24 cellular contexts compared by ENCODE assay signal in genomic region chr15:98774756-98775497, GRCh38.
A peak's percentile ranks its signal among the peaks of the same experiment; 100 is the strongest.
DNase-seq lines count a peak whose midpoint lies in the region; ATAC-seq, FAIRE-seq and TF ChIP-seq lines count a peak whose summit lies in the region.
"Had no signal": no experiment of that assay in that cellular context is flagged by ENCODE, and none has a peak within 500 bp of the region (broad histone marks: within the 10 kb centered on the region; RNA-seq: fewer than 3 reads in every experiment).

No MANE protein-coding gene starts in this region.

- peak; percentile 16 for DNase-seq in NCI-H748 (lab: John Stamatoyannopoulos, UW; ENCODE audit: unreplicated experiment)
- DNase-seq in NCI-H748 treated with DMSO at 0.1 percent for 48 hours (lab: John Stamatoyannopoulos, UW), result no peak
- peak; percentile 38 for DNase-seq in MCF 10A (ENCODE audit: unreplicated experiment)
- DNase-seq in kidney, result no peak
- peak; percentile 64 for DNase-seq in ureter (ENCODE audit: low spot score)
- DNase-seq: activated naive CD4-positive, alpha-beta T cell treated with anti-CD3 and anti-CD28 coated beads for 36 hours; activated T-cell treated with anti-CD3 and anti-CD28 coated beads, Interleukin-2, amount 50 U/mL, for 4 hours; anterior cingulate cortex; BE2C; glutamatergic neuron; HFFc6; left ventricle myocardium inferior; MV-4-11; NCI-H2029 treated with DMSO at 0.1 percent for 48 hours; NCI-H446 had no signal

- no peaks in the 10 kb centered on the region for H3K4me1 Mint-ChIP-seq in MCF 10A (ENCODE audit: insufficient read depth, unreplicated experiment)

- no peaks in the 10 kb centered on the region for H3K36me3 Mint-ChIP-seq in MCF 10A (ENCODE audit: insufficient read depth, unreplicated experiment)

- H3K4me3 Mint-ChIP-seq in MCF 10A (ENCODE audit: unreplicated experiment), result no peak overlapping the region
- H3K4me3 Mint-ChIP-seq: activated naive CD4-positive, alpha-beta T cell treated with anti-CD3 and anti-CD28 coated beads for 36 hours; activated T-cell treated with anti-CD3 and anti-CD28 coated beads, Interleukin-2, amount 50 U/mL, for 4 hours; central memory CD8-positive, alpha-beta T cell; HFFc6; neural progenitor cell had no signal

- FAIRE-seq in kidney (lab: Jason Lieb, UNC), result no peak
- FAIRE-seq: D721Med, GM18507, urothelium cell line had no signal

- H3K27ac Mint-ChIP-seq in MCF 10A (ENCODE audit: low read depth, unreplicated experiment), result no peak overlapping the region
- H3K27ac Mint-ChIP-seq: activated naive CD4-positive, alpha-beta T cell treated with anti-CD3 and anti-CD28 coated beads for 36 hours had no signal

- H3K9me3 ChIP-seq in kidney (ENCODE audit: control insufficient read depth in 1 of 2, low read length in 2 of 2), result no peaks in the 10 kb centered on the region
- H3K9me3 ChIP-seq: BE2C, left ventricle myocardium inferior had no signal

- no peak for TF ChIP-seq CTCF in MCF 10A (IDR thresholded peaks at IDR 0.05; ENCODE audit: unreplicated experiment)
- no peak for TF ChIP-seq CTCF in kidney (IDR thresholded peaks at IDR 0.05; ENCODE audit: borderline replicate concordance, extremely low read depth, insufficient read depth)

- peak overlapping the region in 1 of 2 donors; percentile 35 for H3K4me3 ChIP-seq in kidney (ENCODE audit: low read length in 2 of 2)
- H3K4me3 ChIP-seq: left ventricle myocardium inferior, neural progenitor cell had no signal

- no peaks in the 10 kb centered on the region for H3K36me3 ChIP-seq in kidney (ENCODE audit: control insufficient read depth in 1 of 2, insufficient read depth in 2 of 2, low read length in 2 of 2)
- H3K36me3 ChIP-seq: BE2C, left ventricle myocardium inferior, neural progenitor cell had no signal

- ATAC-seq in HG03139 (IDR thresholded peaks at IDR 0.05; ENCODE audit: unreplicated experiment) (no peak), GM18511 (IDR thresholded peaks at IDR 0.05; ENCODE audit: unreplicated experiment) (no peak), HG03565 (IDR thresholded peaks at IDR 0.05; ENCODE audit: unreplicated experiment) (no peak)
- ATAC-seq: activated CD4-positive, CD25-positive, alpha-beta regulatory T cell treated with anti-CD3 and anti-CD28 coated beads, Interleukin-2, amount 50 U/mL, for 24 hours; activated T-cell treated with anti-CD3 and anti-CD28 coated beads, Interleukin-2, amount 50 U/mL, for 4 hours had no signal

- BruUV-seq in MCF 10A (replicated peaks; lab: Mats Ljungman, UMichigan), result no TSS peak

- peaks cover 16 to 44% of the 10 kb centered on the region in 2 donors for H3K4me1 ChIP-seq in kidney (ENCODE audit: control insufficient read depth in 1 of 2, insufficient read depth in 1 of 2, low read depth in 1 of 2, low read length in 2 of 2)

- peak overlapping the region; percentile 38 to 85 for H3K27ac ChIP-seq in kidney (ENCODE audit: low read depth in 2 of 2, low read length in 2 of 2)
- H3K27ac ChIP-seq: left ventricle myocardium inferior, neural progenitor cell had no signal

- H3K9me3 Mint-ChIP-seq in MCF 10A (ENCODE audit: unreplicated experiment), result no peaks in the 10 kb centered on the region
- H3K9me3 Mint-ChIP-seq: activated naive CD4-positive, alpha-beta T cell treated with anti-CD3 and anti-CD28 coated beads for 36 hours; activated T-cell treated with anti-CD3 and anti-CD28 coated beads, Interleukin-2, amount 50 U/mL, for 4 hours; central memory CD8-positive, alpha-beta T cell; HFFc6 had no signal

- intact Hi-C loops in MCF 10A (cut with micrococcal nuclease) (loop anchor here (10.0 kb wide), 2 partner anchors 260 to 300 kb away; no protein-coding TSS in a partner anchor), kidney (cut with DNase I) (no loop called here)

- H3K27me3 Mint-ChIP-seq in MCF 10A (ENCODE audit: insufficient read depth, unreplicated experiment), result no peaks in the 10 kb centered on the region

- POLR2A ChIA-PET in MCF 10A (lab: Yijun Ruan, JAX), result interaction anchor here (0.6 to 1.6 kb wide), 3 partner anchors 13 to 103 kb away, joined by 3 to 4 read pairs (median 3); no protein-coding TSS in a partner anchor

- CTCF ChIA-PET in MCF 10A (lab: Yijun Ruan, JAX), result interaction anchor here (0.6 kb wide), 1 partner anchor 9 kb away, joined by 3 read pairs; no protein-coding TSS in a partner anchor

- peak overlapping the region in 1 of 2 donors; percentile 29 for H3K9ac ChIP-seq in kidney (ENCODE audit: low read length in 2 of 2)
- H3K9ac ChIP-seq: neural progenitor cell had no signal

Comparison
In these comparisons a context has a peak if more than half of its experiments do, and no peak if none do; other contexts are left out.
1. DNase-seq: peak in NCI-H748 (single experiment), MCF 10A (single experiment) and ureter (single experiment); none in NCI-H748 treated with DMSO at 0.1 percent for 48 hours (single experiment) and kidney (single experiment).